In the genomic region with DNA sequence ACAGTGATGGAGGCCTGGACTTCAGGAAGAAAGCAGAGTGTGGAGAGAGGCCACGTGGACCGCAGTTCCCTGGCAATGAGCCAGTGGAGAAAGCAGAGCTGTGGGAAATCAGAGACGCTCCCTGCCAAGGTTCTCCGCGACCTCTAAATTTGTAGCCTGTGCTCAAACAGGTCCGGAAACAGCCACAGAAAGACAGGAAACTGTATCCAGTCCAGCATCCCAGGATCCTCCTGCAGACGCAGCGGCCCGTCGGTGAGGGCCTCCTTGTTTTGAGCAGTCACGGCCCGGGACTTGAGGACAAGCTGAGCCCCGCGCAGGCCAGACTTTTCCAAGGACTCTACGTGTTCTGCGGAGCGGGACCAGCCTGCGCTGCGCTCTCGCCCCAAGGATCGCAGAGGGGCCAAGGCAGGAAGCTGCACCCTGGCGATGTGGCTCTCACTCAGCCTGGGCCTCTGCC, we compare ENCODE assay signal across 1 cellular context.
TF ChIP-seq lines count a peak whose summit lies in the region.

No MANE protein-coding gene starts in this region.

TF ChIP-seq in HEK293T, 16 proteins besides CTCF, POLR2A, EP300 and RAD21 (continued from another document):
- TF ChIP-seq, protein P1, sequence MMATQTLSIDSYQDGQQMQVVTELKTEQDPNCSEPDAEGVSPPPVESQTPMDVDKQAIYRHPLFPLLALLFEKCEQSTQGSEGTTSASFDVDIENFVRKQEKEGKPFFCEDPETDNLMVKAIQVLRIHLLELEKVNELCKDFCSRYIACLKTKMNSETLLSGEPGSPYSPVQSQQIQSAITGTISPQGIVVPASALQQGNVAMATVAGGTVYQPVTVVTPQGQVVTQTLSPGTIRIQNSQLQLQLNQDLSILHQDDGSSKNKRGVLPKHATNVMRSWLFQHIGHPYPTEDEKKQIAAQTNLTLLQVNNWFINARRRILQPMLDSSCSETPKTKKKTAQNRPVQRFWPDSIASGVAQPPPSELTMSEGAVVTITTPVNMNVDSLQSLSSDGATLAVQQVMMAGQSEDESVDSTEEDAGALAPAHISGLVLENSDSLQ (IDR thresholded peaks at IDR 0.05), result no peak
- no peak for TF ChIP-seq SP1 (IDR thresholded peaks at IDR 0.05)
- TF ChIP-seq FOXK2 (IDR thresholded peaks at IDR 0.05), result no peak
